ENCODE assay signal across 8 cellular contexts in genomic region chr3:183099026-183099837, GRCh38. TPM values are rescaled to one million over a fixed set of nuclear protein-coding genes. Genes with fewer than 3 reads are reported as not detected.
DNase-seq lines count a peak whose midpoint lies in the region; ATAC-seq, FAIRE-seq and TF ChIP-seq lines count a peak whose summit lies in the region.

TSS of gene MCCC1 (minus strand) at chr3:183099496. CDS start at chr3:183099440, 56 bp downstream.

- peak within 1 kb of the TSS; percentile 96 for H3K27ac Mint-ChIP-seq in T-helper 1 cell treated with Interleukin-12 subunit alpha and Interleukin-12 subunit beta and Interleukin-4 antibody, amounts not matched to agents 30 μg/mL and 1 μg/mL, for 36 hours

- ATAC-seq in HG02840 (IDR thresholded peaks at IDR 0.05; ENCODE audit: low FRiP score, unreplicated experiment) (peak; percentile 98), left cardiac atrium (peak; percentile 100), upper lobe of right lung (peak; percentile 99)

- peak; percentile 96 for FAIRE-seq in GM12891 (lab: Jason Lieb, UNC)

- H3K36me3 ChIP-seq in upper lobe of right lung = peaks cover 4% of the 10 kb centered on the region

- H3K9me3 ChIP-seq in upper lobe of right lung = no peaks in the 10 kb centered on the region

- H3K4me3 Mint-ChIP-seq in T-helper 1 cell treated with Interleukin-12 subunit alpha and Interleukin-12 subunit beta and Interleukin-4 antibody, amounts not matched to agents 30 μg/mL and 1 μg/mL, for 36 hours = peak within 1 kb of the TSS; percentile 95

- intact Hi-C loops in left cardiac atrium (cut with DNase I) = no loop called here
- intact Hi-C loops in posterior vena cava (cut with DNase I) = no loop called here
- intact Hi-C loops in upper lobe of right lung (cut with DNase I) = no loop called here

- H3K4me3 ChIP-seq in upper lobe of right lung = peak within 1 kb of the TSS; percentile 75

- TF ChIP-seq CTCF in upper lobe of right lung (IDR thresholded peaks at IDR 0.05) = no peak

- peak; percentile 94 for DNase-seq in GM12891 (ENCODE audit: insufficient read length, low spot score)
- peak; percentile 99 for DNase-seq in NCI-H146 treated with DMSO at 0.1 percent for 48 hours (lab: John Stamatoyannopoulos, UW; ENCODE audit: unreplicated experiment)
- peak; percentile 96 for DNase-seq in amniotic stem cell (lab: John Stamatoyannopoulos, UW)
- DNase-seq in left cardiac atrium = peak; percentile 99
- DNase-seq in posterior vena cava (ENCODE audit: low spot score) = peak; percentile 99
- peak; percentile 99 for DNase-seq in upper lobe of right lung

- H3K4me1 Mint-ChIP-seq in T-helper 1 cell treated with Interleukin-12 subunit alpha and Interleukin-12 subunit beta and Interleukin-4 antibody, amounts not matched to agents 30 μg/mL and 1 μg/mL, for 36 hours (ENCODE audit: low read depth) = peaks cover 30% of the 10 kb centered on the region

- no peaks in the 10 kb centered on the region for H3K27me3 Mint-ChIP-seq in T-helper 1 cell treated with Interleukin-12 subunit alpha and Interleukin-12 subunit beta and Interleukin-4 antibody, amounts not matched to agents 30 μg/mL and 1 μg/mL, for 36 hours (ENCODE audit: low read depth)

- peaks cover 2% of the 10 kb centered on the region for H3K36me3 Mint-ChIP-seq in T-helper 1 cell treated with Interleukin-12 subunit alpha and Interleukin-12 subunit beta and Interleukin-4 antibody, amounts not matched to agents 30 μg/mL and 1 μg/mL, for 36 hours (ENCODE audit: low read depth)

- H3K27ac ChIP-seq in upper lobe of right lung = peak within 1 kb of the TSS; percentile 91

- peaks cover 19% of the 10 kb centered on the region for H3K4me1 ChIP-seq in upper lobe of right lung

- H3K9me3 Mint-ChIP-seq in T-helper 1 cell treated with Interleukin-12 subunit alpha and Interleukin-12 subunit beta and Interleukin-4 antibody, amounts not matched to agents 30 μg/mL and 1 μg/mL, for 36 hours = no peaks in the 10 kb centered on the region

- peak; percentile 89 for TF ChIP-seq POLR2A in GM12891 (IDR thresholded peaks at IDR 0.05; ENCODE audit: low read depth, low read length)

- H3K27me3 ChIP-seq in upper lobe of right lung = no peaks in the 10 kb centered on the region

TF ChIP-seq in GM12891, 5 proteins besides CTCF, POLR2A, EP300 and RAD21:
- TF ChIP-seq PAX5 (IDR thresholded peaks at IDR 0.05; ENCODE audit: insufficient read depth, low read length, severe bottlenecking) (no peak), POLR2AphosphoS5 (IDR thresholded peaks at IDR 0.05; ENCODE audit: low read depth, low read length) (peak; percentile 69), TAF1 (IDR thresholded peaks at IDR 0.05; ENCODE audit: low read depth, low read length) (no peak), SPI1 (IDR thresholded peaks at IDR 0.05; ENCODE audit: low read depth, low read length) (peak; percentile 0; the same call in 1 of the 2 replicates)

RNA-seq across cellular contexts. Expression of gene MCCC1, which starts in this region (rescaled TPM):
- polyA plus RNA-seq in GM12891 (2012; ENCODE audit: low read depth, missing spikeins) = 42.5 TPM
- total RNA-seq in left cardiac atrium (10 to 100 TPM; 27.6 to 34.4 TPM), posterior vena cava (10 to 100 TPM; 15.7 to 16.5 TPM), upper lobe of right lung (61.4 TPM)

Comparison
In these comparisons a context has a peak if more than half of its experiments do, and no peak if none do; other contexts are left out.
1. Peak in every context shown above with its lines: DNase-seq, ATAC-seq, H3K4me3 ChIP-seq and H3K27ac ChIP-seq.